In the genomic region with DNA sequence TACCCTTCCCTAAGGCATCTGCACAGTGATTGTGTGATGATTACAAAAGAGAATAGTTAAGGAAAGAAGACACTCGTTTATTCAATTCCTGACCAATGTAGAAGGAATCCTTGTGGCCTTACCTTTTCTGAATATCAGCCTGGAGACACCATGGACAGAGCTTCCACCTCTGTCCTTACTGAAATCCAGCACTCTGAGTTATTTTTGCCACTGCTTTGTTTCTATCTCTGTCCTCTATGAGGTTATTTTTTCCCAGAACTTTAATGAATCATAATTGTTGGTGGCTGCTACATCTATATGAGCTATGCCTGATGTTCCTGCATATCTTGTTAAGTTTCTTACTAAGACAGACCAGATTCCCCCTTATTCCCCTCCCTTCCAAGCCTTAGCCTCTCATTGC, we compare ENCODE assay signal across 23 cellular contexts.
"Had no signal": no experiment of that assay in that cellular context is flagged by ENCODE, and none has a peak within 500 bp of the region (broad histone marks: within the 10 kb centered on the region; RNA-seq: fewer than 3 reads in every experiment).

No MANE protein-coding gene starts in this region.

- H3K27me3 ChIP-seq: MG63 had no signal

- H3K4me3 ChIP-seq: MG63 had no signal

- H3K9ac ChIP-seq: KMS-11 had no signal

- H3K36me3 ChIP-seq: MG63 had no signal

- H3K9me3 ChIP-seq: MG63 had no signal

- DNase-seq: activated CD4-positive, alpha-beta memory T cell treated with anti-CD3 and anti-CD28 coated beads for 36 hours; activated CD4-positive, alpha-beta T cell treated with anti-CD3 and anti-CD28 coated beads, Interleukin-2, amount 10 ng/mL, durations not matched to agents 7 days and 5 days; activated CD4-positive, CD25-positive, alpha-beta regulatory T cell; activated CD8-positive, alpha-beta memory T cell treated with anti-CD3 and anti-CD28 coated beads for 24 hours; activated effector memory CD4-positive, alpha-beta T cell treated with anti-CD3 and anti-CD28 coated beads, Interleukin-2, amount 50 U/mL, for 16 hours; activated naive CD4-positive, alpha-beta T cell treated with Interleukin-2 at 50 U/mL for 16 hours; activated naive CD8-positive, alpha-beta T cell treated with anti-CD3 and anti-CD28 coated beads, Interleukin-2, amount 50 U/mL, for 24 hours; activated T-cell treated with anti-CD3 and anti-CD28 coated beads, Interleukin-2, amount 50 U/mL, for 4 hours; amygdala; MG63; NCI-H1105; NCI-H1436 treated with DMSO at 0.1 percent for 48 hours; NCI-H187; NCI-H2081 treated with DMSO at 0.1 percent for 48 hours; NCI-H446; NCI-H524; PC-3; SHP77 treated with DMSO at 0.1 percent for 48 hours; T-cell; T-helper 2 cell had no signal

- H3K36me3 Mint-ChIP-seq: activated CD4-positive, alpha-beta memory T cell treated with anti-CD3 and anti-CD28 coated beads for 36 hours; activated naive CD4-positive, alpha-beta T cell treated with anti-CD3 and anti-CD28 coated beads, Interleukin-2, amount 50 U/mL, for 72 hours; T-cell had no signal

- H3K4me2 ChIP-seq: KMS-11 had no signal

- ATAC-seq: activated naive CD4-positive, alpha-beta T cell treated with anti-CD3 and anti-CD28 coated beads, Interleukin-2, amount 50 U/mL, for 72 hours; activated naive CD8-positive, alpha-beta T cell treated with anti-CD3 and anti-CD28 coated beads, Interleukin-2, amount 50 U/mL, for 24 hours; activated T-cell treated with anti-CD3 and anti-CD28 coated beads, Interleukin-2, amount 50 U/mL, for 4 hours; PC-3; T-cell had no signal

- H3K9me3 Mint-ChIP-seq: activated CD4-positive, alpha-beta memory T cell treated with anti-CD3 and anti-CD28 coated beads for 36 hours; activated CD4-positive, alpha-beta T cell treated with anti-CD3 and anti-CD28 coated beads, Interleukin-2, amount 10 ng/mL, durations not matched to agents 7 days and 5 days; activated naive CD4-positive, alpha-beta T cell treated with anti-CD3 and anti-CD28 coated beads, Interleukin-2, amount 50 U/mL, for 72 hours; activated naive CD8-positive, alpha-beta T cell treated with anti-CD3 and anti-CD28 coated beads, Interleukin-2, amount 50 U/mL, for 24 hours; activated T-cell treated with anti-CD3 and anti-CD28 coated beads, Interleukin-2, amount 50 U/mL, for 4 hours; T-cell had no signal

- H3K4me1 Mint-ChIP-seq: activated CD4-positive, alpha-beta T cell treated with anti-CD3 and anti-CD28 coated beads, Interleukin-2, amount 10 ng/mL, durations not matched to agents 7 days and 5 days; T-cell had no signal

- H3K27me3 Mint-ChIP-seq: activated CD4-positive, alpha-beta T cell treated with anti-CD3 and anti-CD28 coated beads, Interleukin-2, amount 10 ng/mL, durations not matched to agents 7 days and 5 days; activated naive CD8-positive, alpha-beta T cell treated with anti-CD3 and anti-CD28 coated beads, Interleukin-2, amount 50 U/mL, for 24 hours had no signal

- H3K4me3 Mint-ChIP-seq: activated CD4-positive, alpha-beta memory T cell treated with anti-CD3 and anti-CD28 coated beads for 36 hours; activated CD4-positive, alpha-beta T cell treated with anti-CD3 and anti-CD28 coated beads, Interleukin-2, amount 10 ng/mL, durations not matched to agents 7 days and 5 days; activated naive CD8-positive, alpha-beta T cell treated with anti-CD3 and anti-CD28 coated beads, Interleukin-2, amount 50 U/mL, for 24 hours; activated T-cell treated with anti-CD3 and anti-CD28 coated beads, Interleukin-2, amount 50 U/mL, for 4 hours; T-cell had no signal

- H3K27ac ChIP-seq: KMS-11, VCaP had no signal

- H3K27ac Mint-ChIP-seq: activated CD4-positive, alpha-beta memory T cell treated with anti-CD3 and anti-CD28 coated beads for 36 hours; activated CD4-positive, alpha-beta T cell treated with anti-CD3 and anti-CD28 coated beads, Interleukin-2, amount 10 ng/mL, durations not matched to agents 7 days and 5 days; activated naive CD4-positive, alpha-beta T cell treated with anti-CD3 and anti-CD28 coated beads, Interleukin-2, amount 50 U/mL, for 72 hours; activated naive CD8-positive, alpha-beta T cell treated with anti-CD3 and anti-CD28 coated beads, Interleukin-2, amount 50 U/mL, for 24 hours; T-cell had no signal
